Comparison of ENCODE assay signal across 9 cellular contexts in the genomic region with DNA sequence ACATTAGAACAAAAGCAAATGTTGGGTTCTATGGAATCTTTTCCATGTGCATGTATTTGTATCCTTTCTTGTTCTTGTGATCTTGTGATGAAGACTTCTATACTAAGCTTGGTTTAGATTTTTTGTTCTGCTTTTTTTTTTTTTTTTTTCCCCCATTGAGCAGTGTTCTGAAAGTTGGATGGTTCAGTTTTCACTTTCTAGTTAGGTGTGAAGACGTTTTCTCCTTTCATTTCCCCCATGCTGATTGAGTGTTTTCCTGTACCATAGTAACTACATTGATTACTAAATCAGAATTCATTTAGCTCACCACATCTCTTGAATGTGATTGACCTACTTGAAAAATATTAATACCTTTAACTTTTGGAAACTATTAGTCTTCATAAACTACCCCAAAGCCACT. TPM values are rescaled to one million over a fixed set of nuclear protein-coding genes. Genes with fewer than 3 reads are reported as not detected.
DNase-seq lines count a peak whose midpoint lies in the region; ATAC-seq and TF ChIP-seq lines count a peak whose summit lies in the region.
"Had no signal": no experiment of that assay in that cellular context is flagged by ENCODE, and none has a peak within 500 bp of the region (broad histone marks: within the 10 kb centered on the region; RNA-seq: fewer than 3 reads in every experiment).

No MANE protein-coding gene starts in this region.

- ATAC-seq in HG02840 (IDR thresholded peaks at IDR 0.05; ENCODE audit: low FRiP score, unreplicated experiment): peak; percentile 69

- H3K4me3 ChIP-seq in OCI-LY3 (ENCODE audit: low read length) (0 out of 2 replicates have a peak overlapping the region, but pooled peaks have one; percentile 5), suprapubic skin (no peak overlapping the region), OCI-LY7 (ENCODE audit: low read depth, low read length, poor library complexity, severe bottlenecking) (no peak overlapping the region)
- H3K4me3 ChIP-seq in CD8-positive, alpha-beta memory T cell (ENCODE audit: low read length): no peak overlapping the region

- 69% methylated on average over 1 of the region's 1 CpG for WGBS in suprapubic skin

- DNase-seq in GM10266 (ENCODE audit: extremely low spot score) (peak; percentile 48), GM19240 (ENCODE audit: insufficient read length, low spot score) (peak; percentile 29), suprapubic skin (ENCODE audit: low spot score in 2 of 2) (no peak), OCI-LY7 (ENCODE audit: low spot score) (no peak)
- DNase-seq in CD8-positive, alpha-beta memory T cell: no peak
- no peak for DNase-seq in stimulated activated CD4-positive, alpha-beta T cell treated with anti-CD3 and anti-CD28 coated beads, Interleukin-12 subunit alpha, Interleukin-12 subunit beta, amount 100 ng/mL, for 4 hours
- DNase-seq: activated gamma-delta T cell had no signal

- H3K36me3 Mint-ChIP-seq in CD8-positive, alpha-beta memory T cell: peaks cover 10 to 89% (median 44%) of the 10 kb centered on the region in 3 donors

- no peaks in the 10 kb centered on the region for H3K9me3 Mint-ChIP-seq in CD8-positive, alpha-beta memory T cell

- H3K36me3 ChIP-seq in OCI-LY3 (replicated peaks; ENCODE audit: low read depth, low read length) (peaks cover 71% of the 10 kb centered on the region), suprapubic skin (peaks cover 94% of the 10 kb centered on the region), OCI-LY7 (ENCODE audit: insufficient read depth, low read length) (peaks cover 99% of the 10 kb centered on the region)
- H3K36me3 ChIP-seq in CD8-positive, alpha-beta memory T cell (ENCODE audit: insufficient read depth, low read length): peaks cover 51% of the 10 kb centered on the region

- H3K27ac ChIP-seq in OCI-LY3 (ENCODE audit: low read length): peak overlapping the region; percentile 83
- no peak overlapping the region for H3K27ac ChIP-seq in suprapubic skin
- H3K27ac ChIP-seq in CD8-positive, alpha-beta memory T cell (ENCODE audit: low read depth, low read length): no peak overlapping the region
- no peak overlapping the region for H3K27ac ChIP-seq in OCI-LY7 (ENCODE audit: low read depth, low read length, poor library complexity, severe bottlenecking)

- H3K4me3 Mint-ChIP-seq in CD8-positive, alpha-beta memory T cell: no peak overlapping the region

- intact Hi-C loops in OCI-LY7 (cut with micrococcal nuclease; ENCODE audit: unreplicated experiment): no loop called here

- H3K9me2 ChIP-seq in OCI-LY7 (ENCODE audit: insufficient read depth, low read length): no peaks in the 10 kb centered on the region

- H3K4me1 ChIP-seq in OCI-LY3 (ENCODE audit: low read length): peaks cover 39% of the 10 kb centered on the region
- no peaks in the 10 kb centered on the region for H3K4me1 ChIP-seq in suprapubic skin
- no peaks in the 10 kb centered on the region for H3K4me1 ChIP-seq in CD8-positive, alpha-beta memory T cell (ENCODE audit: insufficient read depth, low read length)
- H3K4me1 ChIP-seq in OCI-LY7 (ENCODE audit: insufficient read depth, low read length, poor library complexity, severe bottlenecking): no peaks in the 10 kb centered on the region

- TF ChIP-seq CTCF in GM10266 (IDR thresholded peaks at IDR 0.05; ENCODE audit: control insufficient read depth, insufficient read depth, low read depth, missing control alignments) (no peak), OCI-LY3 (IDR thresholded peaks at IDR 0.05; ENCODE audit: low read depth, low read length) (no peak), suprapubic skin (IDR thresholded peaks at IDR 0.05) (no peak), OCI-LY7 (conservative IDR thresholded peaks at IDR 0.05; ENCODE audit: low read length) (no peak)

- peak overlapping the region in 2 of 8 donors; percentile 44 to 68 for H3K27ac Mint-ChIP-seq in CD8-positive, alpha-beta memory T cell

- H3K4me2 ChIP-seq in OCI-LY3 (ENCODE audit: low read length) (peak overlapping the region; percentile 57), OCI-LY7 (ENCODE audit: low read length) (no peak overlapping the region)

- H3K27me3 Mint-ChIP-seq in CD8-positive, alpha-beta memory T cell: no peaks in the 10 kb centered on the region

- no TSS peak for BruUV-seq in OCI-LY7 (replicated peaks; lab: Mats Ljungman, UMichigan)

- POLR2A ChIA-PET in CD8-positive, alpha-beta memory T cell (lab: Charles Lee): interaction anchor here (0.7 kb wide), 1 partner anchor 22 kb away, joined by 6 read pairs; no protein-coding TSS in a partner anchor
- POLR2A ChIA-PET in OCI-LY7 (lab: Charles Lee): interaction anchor here (0.6 to 0.7 kb wide), 6 partner anchors 9 to 1138 kb away, joined by 3 to 5 read pairs (median 4); no protein-coding TSS in a partner anchor

- H3K27me3 ChIP-seq in OCI-LY3 (ENCODE audit: low read depth, low read length) (no peaks in the 10 kb centered on the region), suprapubic skin (no peaks in the 10 kb centered on the region)
- H3K27me3 ChIP-seq in CD8-positive, alpha-beta memory T cell (ENCODE audit: insufficient read depth, low read length, poor library complexity, severe bottlenecking): no peaks in the 10 kb centered on the region

- peaks cover 42% of the 10 kb centered on the region for H4K20me1 ChIP-seq in OCI-LY3 (ENCODE audit: insufficient read depth, low read length)
- H4K20me1 ChIP-seq in OCI-LY7 (ENCODE audit: insufficient read depth, low read length): peaks cover 11% of the 10 kb centered on the region; the same call in 1 of the 2 replicates

- TF ChIP-seq POLR2A in suprapubic skin (IDR thresholded peaks at IDR 0.05): no peak

- TF ChIP-seq EP300 in suprapubic skin (IDR thresholded peaks at IDR 0.05): no peak

- peaks cover 68% of the 10 kb centered on the region for H3K79me2 ChIP-seq in OCI-LY3 (ENCODE audit: low read length)
- H3K79me2 ChIP-seq in OCI-LY7 (ENCODE audit: insufficient read depth, low read depth, low read length): peaks cover 8% of the 10 kb centered on the region; the same call in 1 of the 2 replicates

- H3K9ac ChIP-seq in OCI-LY3 (ENCODE audit: low read length): no peak overlapping the region

- CTCF ChIA-PET in CD8-positive, alpha-beta memory T cell (lab: Charles Lee): no interaction called here
- CTCF ChIA-PET in OCI-LY7 (lab: Charles Lee; ENCODE audit: unreplicated experiment): interaction anchor here (0.5 kb wide), 1 partner anchor 48 kb away, joined by 4 read pairs; no protein-coding TSS in a partner anchor

- H3K9me3 ChIP-seq in OCI-LY3 (ENCODE audit: insufficient read depth, low read length): no peaks in the 10 kb centered on the region
- no peaks in the 10 kb centered on the region for H3K9me3 ChIP-seq in suprapubic skin
- no peaks in the 10 kb centered on the region for H3K9me3 ChIP-seq in CD8-positive, alpha-beta memory T cell (ENCODE audit: low read length)
- no peaks in the 10 kb centered on the region for H3K9me3 ChIP-seq in OCI-LY7 (ENCODE audit: low read length)

- no peak overlapping the region for H2AFZ ChIP-seq in OCI-LY3 (ENCODE audit: low read depth, low read length)
- H2AFZ ChIP-seq in OCI-LY7 (ENCODE audit: low read length): no peak overlapping the region

- H3K4me1 Mint-ChIP-seq in CD8-positive, alpha-beta memory T cell: peaks cover 0 to 4% (median 4%) of the 10 kb centered on the region in 3 donors

RNA-seq across cellular contexts. Expression of a gene that starts 34.1 kb away (rescaled TPM):
- total RNA-seq in suprapubic skin (10 to 100 TPM; 48.0 to 96.9 (median 56.8) TPM), OCI-LY7 (2022) (172 and 174 TPM in 2 replicates)
- 100 to 1,000 TPM; 216 to 221 TPM for total RNA-seq in CD8-positive, alpha-beta memory T cell
- polyA plus RNA-seq in CD8-positive, alpha-beta memory T cell: 94.3 TPM
- 124 and 145 TPM in 2 replicates for total RNA-seq in OCI-LY7 (2014; rRNA removed; shearing (Covaris generic))

Comparison
In these comparisons a context has a peak if more than half of its experiments do, and no peak if none do; other contexts are left out.
1. DNase-seq: peak in GM10266 (single experiment) and GM19240 (single experiment); none in suprapubic skin (0 of 2), CD8-positive, alpha-beta memory T cell (0 of 5), OCI-LY7 (single experiment) and stimulated activated CD4-positive, alpha-beta T cell treated with anti-CD3 and anti-CD28 coated beads, Interleukin-12 subunit alpha, Interleukin-12 subunit beta, amount 100 ng/mL, for 4 hours (single experiment).